In genomic region chr12:75503866-75504265, GRCh38 we compare ENCODE assay signal across 1 cellular context.
TF ChIP-seq lines count a peak whose summit lies in the region.

No MANE protein-coding gene starts in this region.

TF ChIP-seq in HepG2, 621 proteins besides CTCF, POLR2A, EP300 and RAD21 (continued from another document):
- TF ChIP-seq ZNF609 (CRISPR knock-in tag; IDR thresholded peaks at IDR 0.05; ENCODE audit: borderline replicate concordance), result no peak
- TF ChIP-seq THRA (CRISPR knock-in tag; IDR thresholded peaks at IDR 0.05; ENCODE audit: borderline replicate concordance), result no peak
- no peak for TF ChIP-seq CC2D1A (CRISPR knock-in tag; IDR thresholded peaks at IDR 0.05)
- TF ChIP-seq, protein P1, sequence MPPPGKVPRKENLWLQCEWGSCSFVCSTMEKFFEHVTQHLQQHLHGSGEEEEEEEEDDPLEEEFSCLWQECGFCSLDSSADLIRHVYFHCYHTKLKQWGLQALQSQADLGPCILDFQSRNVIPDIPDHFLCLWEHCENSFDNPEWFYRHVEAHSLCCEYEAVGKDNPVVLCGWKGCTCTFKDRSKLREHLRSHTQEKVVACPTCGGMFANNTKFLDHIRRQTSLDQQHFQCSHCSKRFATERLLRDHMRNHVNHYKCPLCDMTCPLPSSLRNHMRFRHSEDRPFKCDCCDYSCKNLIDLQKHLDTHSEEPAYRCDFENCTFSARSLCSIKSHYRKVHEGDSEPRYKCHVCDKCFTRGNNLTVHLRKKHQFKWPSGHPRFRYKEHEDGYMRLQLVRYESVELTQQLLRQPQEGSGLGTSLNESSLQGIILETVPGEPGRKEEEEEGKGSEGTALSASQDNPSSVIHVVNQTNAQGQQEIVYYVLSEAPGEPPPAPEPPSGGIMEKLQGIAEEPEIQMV (CRISPR knock-in tag; IDR thresholded peaks at IDR 0.05; ENCODE audit: low read depth), result no peak
- TF ChIP-seq REL (CRISPR knock-in tag; conservative IDR thresholded peaks at IDR 0.05), result no peak
